ENCODE assay signal across 1 cellular context in the genomic region with DNA sequence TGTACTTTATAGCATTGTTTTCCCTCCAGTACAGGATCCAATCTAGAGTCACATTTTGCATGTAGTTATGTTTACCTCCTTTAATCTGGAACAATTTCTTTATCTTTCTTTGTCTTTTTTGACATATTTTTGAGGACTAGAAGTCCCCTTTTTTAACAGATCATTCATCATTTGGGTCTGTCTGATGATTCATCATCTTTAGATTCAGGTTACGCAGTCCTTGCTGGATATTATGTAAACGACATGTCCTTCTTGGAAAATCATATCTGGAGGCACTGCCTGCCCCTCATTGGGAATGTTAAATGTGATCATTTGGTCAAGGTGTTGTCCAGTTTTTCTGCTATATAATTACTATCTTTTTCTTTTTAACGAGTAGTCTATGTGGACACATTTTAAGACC.
TF ChIP-seq lines count a peak whose summit lies in the region.

No MANE protein-coding gene starts in this region.

TF ChIP-seq in HepG2, 621 proteins besides CTCF, POLR2A, EP300 and RAD21:
- TF ChIP-seq NRL (CRISPR knock-in tag; IDR thresholded peaks at IDR 0.05; ENCODE audit: borderline replicate concordance) (no peak), ZBTB42 (CRISPR knock-in tag; IDR thresholded peaks at IDR 0.05) (no peak), RCOR2 (CRISPR knock-in tag; IDR thresholded peaks at IDR 0.05) (no peak), RXRA (CRISPR knock-in tag; IDR thresholded peaks at IDR 0.05) (no peak), TFDP2 (CRISPR knock-in tag; IDR thresholded peaks at IDR 0.05) (no peak), SETDB1 (CRISPR knock-in tag; IDR thresholded peaks at IDR 0.05; ENCODE audit: borderline replicate concordance) (no peak), ZNF367 (CRISPR knock-in tag; IDR thresholded peaks at IDR 0.05; ENCODE audit: borderline replicate concordance) (no peak), YEATS2 (CRISPR knock-in tag; IDR thresholded peaks at IDR 0.05; ENCODE audit: borderline replicate concordance) (no peak), ISL2 (CRISPR knock-in tag; IDR thresholded peaks at IDR 0.05) (no peak), ZNF350 (CRISPR knock-in tag; IDR thresholded peaks at IDR 0.05; ENCODE audit: borderline replicate concordance, low read depth) (no peak)
- TF ChIP-seq, protein P1, sequence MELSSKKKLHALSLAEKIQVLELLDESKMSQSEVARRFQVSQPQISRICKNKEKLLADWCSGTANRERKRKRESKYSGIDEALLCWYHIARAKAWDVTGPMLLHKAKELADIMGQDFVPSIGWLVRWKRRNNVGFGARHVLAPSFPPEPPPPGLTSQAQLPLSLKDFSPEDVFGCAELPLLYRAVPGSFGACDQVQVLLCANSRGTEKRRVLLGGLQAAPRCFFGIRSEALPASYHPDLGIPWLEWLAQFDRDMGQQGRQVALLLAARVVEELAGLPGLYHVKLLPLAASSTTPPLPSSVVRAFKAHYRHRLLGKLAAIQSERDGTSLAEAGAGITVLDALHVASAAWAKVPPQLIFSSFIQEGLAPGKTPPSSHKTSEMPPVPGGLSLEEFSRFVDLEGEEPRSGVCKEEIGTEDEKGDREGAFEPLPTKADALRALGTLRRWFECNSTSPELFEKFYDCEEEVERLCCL (CRISPR knock-in tag; IDR thresholded peaks at IDR 0.05; ENCODE audit: borderline replicate concordance) = no peak
- TF ChIP-seq, protein P2, sequence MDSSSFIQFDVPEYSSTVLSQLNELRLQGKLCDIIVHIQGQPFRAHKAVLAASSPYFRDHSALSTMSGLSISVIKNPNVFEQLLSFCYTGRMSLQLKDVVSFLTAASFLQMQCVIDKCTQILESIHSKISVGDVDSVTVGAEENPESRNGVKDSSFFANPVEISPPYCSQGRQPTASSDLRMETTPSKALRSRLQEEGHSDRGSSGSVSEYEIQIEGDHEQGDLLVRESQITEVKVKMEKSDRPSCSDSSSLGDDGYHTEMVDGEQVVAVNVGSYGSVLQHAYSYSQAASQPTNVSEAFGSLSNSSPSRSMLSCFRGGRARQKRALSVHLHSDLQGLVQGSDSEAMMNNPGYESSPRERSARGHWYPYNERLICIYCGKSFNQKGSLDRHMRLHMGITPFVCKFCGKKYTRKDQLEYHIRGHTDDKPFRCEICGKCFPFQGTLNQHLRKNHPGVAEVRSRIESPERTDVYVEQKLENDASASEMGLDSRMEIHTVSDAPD (CRISPR knock-in tag; IDR thresholded peaks at IDR 0.05) = no peak
